Comparison of ENCODE assay signal across 1 cellular context in the genomic region with DNA sequence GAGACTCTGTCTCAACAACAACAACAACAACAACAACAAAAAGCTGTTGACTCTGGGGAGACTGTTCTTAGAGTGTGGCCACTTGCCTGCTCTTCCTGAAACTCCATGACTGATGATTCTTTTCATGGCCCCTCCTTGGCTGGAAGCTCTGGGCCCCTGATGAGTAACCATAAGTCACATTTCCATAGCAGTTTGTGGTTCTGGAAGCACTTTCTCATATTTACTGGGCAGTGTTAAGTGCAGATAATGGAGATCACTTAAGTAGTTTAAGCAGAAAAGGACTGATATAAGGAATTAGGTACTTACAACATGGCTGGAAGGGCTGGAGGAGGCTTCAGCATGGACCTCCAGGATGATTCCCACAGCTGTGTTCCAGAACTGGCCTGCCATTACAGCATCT.
TF ChIP-seq lines count a peak whose summit lies in the region.

No MANE protein-coding gene starts in this region.

TF ChIP-seq in SK-N-SH, 30 proteins besides CTCF, POLR2A, EP300 and RAD21 (continued from another document):
- TF ChIP-seq, protein P1, sequence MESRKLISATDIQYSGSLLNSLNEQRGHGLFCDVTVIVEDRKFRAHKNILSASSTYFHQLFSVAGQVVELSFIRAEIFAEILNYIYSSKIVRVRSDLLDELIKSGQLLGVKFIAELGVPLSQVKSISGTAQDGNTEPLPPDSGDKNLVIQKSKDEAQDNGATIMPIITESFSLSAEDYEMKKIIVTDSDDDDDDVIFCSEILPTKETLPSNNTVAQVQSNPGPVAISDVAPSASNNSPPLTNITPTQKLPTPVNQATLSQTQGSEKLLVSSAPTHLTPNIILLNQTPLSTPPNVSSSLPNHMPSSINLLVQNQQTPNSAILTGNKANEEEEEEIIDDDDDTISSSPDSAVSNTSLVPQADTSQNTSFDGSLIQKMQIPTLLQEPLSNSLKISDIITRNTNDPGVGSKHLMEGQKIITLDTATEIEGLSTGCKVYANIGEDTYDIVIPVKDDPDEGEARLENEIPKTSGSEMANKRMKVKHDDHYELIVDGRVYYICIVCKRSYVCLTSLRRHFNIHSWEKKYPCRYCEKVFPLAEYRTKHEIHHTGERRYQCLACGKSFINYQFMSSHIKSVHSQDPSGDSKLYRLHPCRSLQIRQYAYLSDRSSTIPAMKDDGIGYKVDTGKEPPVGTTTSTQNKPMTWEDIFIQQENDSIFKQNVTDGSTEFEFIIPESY (IDR thresholded peaks at IDR 0.05; ENCODE audit: borderline replicate concordance, low read depth), result no peak
- TF ChIP-seq EZH2phosphoT487 (IDR thresholded peaks at IDR 0.05; ENCODE audit: borderline replicate concordance, low read depth) (no peak), TEAD4 (IDR thresholded peaks at IDR 0.05; ENCODE audit: borderline replicate concordance, insufficient read depth) (peak; percentile 71), SIN3A (IDR thresholded peaks at IDR 0.05; ENCODE audit: borderline replicate concordance, low read depth, low read length) (peak; percentile 39; the same call in 1 of the 2 replicates), FOXM1 (IDR thresholded peaks at IDR 0.05; ENCODE audit: low read depth) (peak; percentile 68; the same call in 1 of the 2 replicates), NFIC (IDR thresholded peaks at IDR 0.05; ENCODE audit: borderline replicate concordance) (peak; percentile 78; the same call in 1 of the 2 replicates), RFX5 (IDR thresholded peaks at IDR 0.05; ENCODE audit: low read length) (no peak), MEF2A (IDR thresholded peaks at IDR 0.05; ENCODE audit: borderline replicate concordance, low read depth) (0 out of 2 replicates have a peak, but pooled peaks have one; percentile 12), MXI1 (IDR thresholded peaks at IDR 0.05; ENCODE audit: low read depth, low read length) (no peak), GABPA (IDR thresholded peaks at IDR 0.05; ENCODE audit: low read depth) (no peak), TCF12 (IDR thresholded peaks at IDR 0.05) (peak; percentile 87), JUND (IDR thresholded peaks at IDR 0.05) (peak; percentile 85), YY1 (IDR thresholded peaks at IDR 0.05; ENCODE audit: low read depth) (peak; percentile 68), POLR2AphosphoS5 (IDR thresholded peaks at IDR 0.05; ENCODE audit: low read depth, low read length) (peak; percentile 34; the same call in 1 of the 2 replicates)
- TF ChIP-seq, protein P2, sequence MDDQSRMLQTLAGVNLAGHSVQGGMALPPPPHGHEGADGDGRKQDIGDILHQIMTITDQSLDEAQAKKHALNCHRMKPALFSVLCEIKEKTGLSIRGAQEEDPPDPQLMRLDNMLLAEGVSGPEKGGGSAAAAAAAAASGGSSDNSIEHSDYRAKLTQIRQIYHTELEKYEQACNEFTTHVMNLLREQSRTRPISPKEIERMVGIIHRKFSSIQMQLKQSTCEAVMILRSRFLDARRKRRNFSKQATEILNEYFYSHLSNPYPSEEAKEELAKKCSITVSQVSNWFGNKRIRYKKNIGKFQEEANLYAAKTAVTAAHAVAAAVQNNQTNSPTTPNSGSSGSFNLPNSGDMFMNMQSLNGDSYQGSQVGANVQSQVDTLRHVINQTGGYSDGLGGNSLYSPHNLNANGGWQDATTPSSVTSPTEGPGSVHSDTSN (IDR thresholded peaks at IDR 0.05), result peak; percentile 86
- TF ChIP-seq, protein P3, sequence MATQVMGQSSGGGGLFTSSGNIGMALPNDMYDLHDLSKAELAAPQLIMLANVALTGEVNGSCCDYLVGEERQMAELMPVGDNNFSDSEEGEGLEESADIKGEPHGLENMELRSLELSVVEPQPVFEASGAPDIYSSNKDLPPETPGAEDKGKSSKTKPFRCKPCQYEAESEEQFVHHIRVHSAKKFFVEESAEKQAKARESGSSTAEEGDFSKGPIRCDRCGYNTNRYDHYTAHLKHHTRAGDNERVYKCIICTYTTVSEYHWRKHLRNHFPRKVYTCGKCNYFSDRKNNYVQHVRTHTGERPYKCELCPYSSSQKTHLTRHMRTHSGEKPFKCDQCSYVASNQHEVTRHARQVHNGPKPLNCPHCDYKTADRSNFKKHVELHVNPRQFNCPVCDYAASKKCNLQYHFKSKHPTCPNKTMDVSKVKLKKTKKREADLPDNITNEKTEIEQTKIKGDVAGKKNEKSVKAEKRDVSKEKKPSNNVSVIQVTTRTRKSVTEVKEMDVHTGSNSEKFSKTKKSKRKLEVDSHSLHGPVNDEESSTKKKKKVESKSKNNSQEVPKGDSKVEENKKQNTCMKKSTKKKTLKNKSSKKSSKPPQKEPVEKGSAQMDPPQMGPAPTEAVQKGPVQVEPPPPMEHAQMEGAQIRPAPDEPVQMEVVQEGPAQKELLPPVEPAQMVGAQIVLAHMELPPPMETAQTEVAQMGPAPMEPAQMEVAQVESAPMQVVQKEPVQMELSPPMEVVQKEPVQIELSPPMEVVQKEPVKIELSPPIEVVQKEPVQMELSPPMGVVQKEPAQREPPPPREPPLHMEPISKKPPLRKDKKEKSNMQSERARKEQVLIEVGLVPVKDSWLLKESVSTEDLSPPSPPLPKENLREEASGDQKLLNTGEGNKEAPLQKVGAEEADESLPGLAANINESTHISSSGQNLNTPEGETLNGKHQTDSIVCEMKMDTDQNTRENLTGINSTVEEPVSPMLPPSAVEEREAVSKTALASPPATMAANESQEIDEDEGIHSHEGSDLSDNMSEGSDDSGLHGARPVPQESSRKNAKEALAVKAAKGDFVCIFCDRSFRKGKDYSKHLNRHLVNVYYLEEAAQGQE (IDR thresholded peaks at IDR 0.05; ENCODE audit: low read depth, low read length), result 0 out of 2 replicates have a peak, but pooled peaks have one; percentile 36
- TF ChIP-seq, protein P4, sequence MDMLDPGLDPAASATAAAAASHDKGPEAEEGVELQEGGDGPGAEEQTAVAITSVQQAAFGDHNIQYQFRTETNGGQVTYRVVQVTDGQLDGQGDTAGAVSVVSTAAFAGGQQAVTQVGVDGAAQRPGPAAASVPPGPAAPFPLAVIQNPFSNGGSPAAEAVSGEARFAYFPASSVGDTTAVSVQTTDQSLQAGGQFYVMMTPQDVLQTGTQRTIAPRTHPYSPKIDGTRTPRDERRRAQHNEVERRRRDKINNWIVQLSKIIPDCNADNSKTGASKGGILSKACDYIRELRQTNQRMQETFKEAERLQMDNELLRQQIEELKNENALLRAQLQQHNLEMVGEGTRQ (IDR thresholded peaks at IDR 0.05; ENCODE audit: borderline replicate concordance, low read depth, low read length), result no peak
